In the genomic region with DNA sequence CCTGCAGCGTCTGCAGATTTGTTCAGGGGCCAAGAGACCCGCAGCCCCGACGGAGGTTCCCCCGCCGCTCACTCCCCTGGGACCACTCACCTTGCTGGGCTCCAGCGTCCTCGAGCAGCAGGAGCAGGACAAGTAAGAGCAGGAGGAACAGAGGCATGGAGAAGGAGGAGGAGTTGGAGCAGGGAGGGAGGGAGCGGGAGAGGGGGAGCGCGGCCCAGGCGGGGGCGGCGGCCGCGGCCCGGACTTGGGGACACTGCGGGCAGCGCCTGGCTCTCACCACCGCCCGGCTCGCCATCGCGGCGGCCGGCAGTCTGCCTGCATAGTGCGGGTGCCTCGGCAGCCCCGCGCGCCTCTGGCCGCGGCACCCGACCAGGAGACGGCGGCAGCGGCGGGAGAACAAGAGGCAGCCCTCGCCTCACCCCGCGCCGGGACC, we compare ENCODE assay signal across 8 cellular contexts. TPM values are rescaled to one million over a fixed set of nuclear protein-coding genes. Genes with fewer than 3 reads are reported as not detected.
A peak's percentile ranks its signal among the peaks of the same experiment; 100 is the strongest.
DNase-seq lines count a peak whose midpoint lies in the region; ATAC-seq, FAIRE-seq and TF ChIP-seq lines count a peak whose summit lies in the region.

No MANE protein-coding gene starts in this region.

- H3K27ac Mint-ChIP-seq in CD8-positive, alpha-beta T cell = no peak overlapping the region

- CTCF ChIA-PET in CD8-positive, alpha-beta T cell (lab: Charles Lee) = interaction anchor here (1.1 kb wide), 1 partner anchor 13 kb away, joined by 3 read pairs; no protein-coding TSS in a partner anchor

- peak; percentile 1 for ATAC-seq in CD8-positive, alpha-beta T cell
- peak; percentile 29 for ATAC-seq in GM19455 (IDR thresholded peaks at IDR 0.05; ENCODE audit: unreplicated experiment)
- peak; percentile 3 for ATAC-seq in HG03469 (IDR thresholded peaks at IDR 0.05; ENCODE audit: unreplicated experiment)
- ATAC-seq in SK-N-SH treated with all-trans-retinoic acid at 6 μM for 48 hours = peak; percentile 71

- H3K4me1 ChIP-seq in CD8-positive, alpha-beta T cell (ENCODE audit: insufficient read depth, low read length) = peaks cover 15% of the 10 kb centered on the region

- FAIRE-seq in D721Med (lab: Jason Lieb, UNC) = no peak

- H3K9me3 Mint-ChIP-seq in CD8-positive, alpha-beta T cell = no peaks in the 10 kb centered on the region

- peaks cover 6% of the 10 kb centered on the region for H3K36me3 Mint-ChIP-seq in CD8-positive, alpha-beta T cell

- peak overlapping the region; percentile 91 for H3K4me3 ChIP-seq in CD8-positive, alpha-beta T cell (ENCODE audit: low read depth, low read length)
- H3K4me3 ChIP-seq in choroid plexus epithelial cell (ENCODE audit: low read depth, low read length) = peak overlapping the region; percentile 94

- peak overlapping the region; percentile 94 for H3K4me3 Mint-ChIP-seq in CD8-positive, alpha-beta T cell

- POLR2A ChIA-PET in CD8-positive, alpha-beta T cell (lab: Charles Lee) = interaction anchor here (0.8 to 1.4 kb wide), 4 partner anchors 8 to 1500 kb away, joined by 3 to 4 read pairs (median 3); a partner anchor contains a TSS

- no peaks in the 10 kb centered on the region for H3K9me3 ChIP-seq in CD8-positive, alpha-beta T cell (ENCODE audit: low read length)

- H3K36me3 ChIP-seq in CD8-positive, alpha-beta T cell (ENCODE audit: insufficient read depth, low read length) = no peaks in the 10 kb centered on the region

- H3K27me3 ChIP-seq in CD8-positive, alpha-beta T cell (ENCODE audit: insufficient read depth, low read length) = no peaks in the 10 kb centered on the region
- no peaks in the 10 kb centered on the region for H3K27me3 ChIP-seq in layer of hippocampus (ENCODE audit: control insufficient read depth, insufficient read depth, low read length)

- no peak overlapping the region for H3K27ac ChIP-seq in CD8-positive, alpha-beta T cell (ENCODE audit: low read depth, low read length)
- peak overlapping the region; percentile 81 for H3K27ac ChIP-seq in layer of hippocampus (ENCODE audit: low read depth, low read length)

- TF ChIP-seq CTCF in CD8-positive, alpha-beta T cell (IDR thresholded peaks at IDR 0.05) = no peak
- TF ChIP-seq CTCF in choroid plexus epithelial cell (conservative IDR thresholded peaks at IDR 0.05; ENCODE audit: low read depth, low read length) = no peak
- TF ChIP-seq CTCF in D721Med (IDR thresholded peaks at IDR 0.05; ENCODE audit: insufficient read depth, missing control alignments) = no peak

- peaks cover 24% of the 10 kb centered on the region for H3K4me1 Mint-ChIP-seq in CD8-positive, alpha-beta T cell (ENCODE audit: low read depth)

- intact Hi-C loops in CD8-positive, alpha-beta T cell (cut with DNase I, micrococcal nuclease) = loop anchor here (1.0 to 10.0 kb wide), 8 partner anchors 309 to 1354 kb away; a partner anchor contains a TSS

- H3K27me3 Mint-ChIP-seq in CD8-positive, alpha-beta T cell (ENCODE audit: low read depth) = peaks cover 8% of the 10 kb centered on the region

- peak in 4 of 7 experiments; percentile 1 to 18 (median 8) for DNase-seq in CD8-positive, alpha-beta T cell
- DNase-seq in choroid plexus epithelial cell (ENCODE audit: low read depth) = peak; percentile 53
- peak; percentile 1 to 3 for DNase-seq in stimulated activated CD4-positive, alpha-beta T cell treated with anti-CD3 and anti-CD28 coated beads, Interleukin-2, amount 100 ng/mL, for 48 hours
- DNase-seq in D721Med (ENCODE audit: insufficient read length, low spot score) = no peak

TF ChIP-seq in SK-N-SH treated with all-trans-retinoic acid at 6 μM for 48 hours, 23 proteins besides CTCF, POLR2A, EP300 and RAD21:
- TF ChIP-seq ZFP3 (CRISPR knock-in tag; IDR thresholded peaks at IDR 0.05) = 0 out of 2 replicates have a peak, but pooled peaks have one; percentile 18
- no peak for TF ChIP-seq PPARA (CRISPR knock-in tag; IDR thresholded peaks at IDR 0.05; ENCODE audit: borderline replicate concordance)

RNA-seq across cellular contexts. Expression of a gene that starts 0.4 kb away (rescaled TPM):
- total RNA-seq in CD8-positive, alpha-beta T cell = 1 to 10 TPM; 1.6 to 1.8 TPM

Comparison
In these comparisons a context has a peak if more than half of its experiments do, and no peak if none do; other contexts are left out.
1. ATAC-seq: peak in every context shown above with its lines; median percentile 71 in SK-N-SH treated with all-trans-retinoic acid at 6 μM for 48 hours; 29 in GM19455; 3 in HG03469; 1 in CD8-positive, alpha-beta T cell.